ENCODE assay signal across 12 cellular contexts in genomic region chr9:80650964-80651555, GRCh38.
DNase-seq lines count a peak whose midpoint lies in the region; ATAC-seq and TF ChIP-seq lines count a peak whose summit lies in the region.
"Had no signal": no experiment of that assay in that cellular context is flagged by ENCODE, and none has a peak within 500 bp of the region (broad histone marks: within the 10 kb centered on the region; RNA-seq: fewer than 3 reads in every experiment).

No MANE protein-coding gene starts in this region.

- 0 out of 2 replicates have a peak overlapping the region, but pooled peaks have one; percentile 59 for H2AFZ ChIP-seq in GM23338

- H4K20me1 ChIP-seq in GM23338 (replicated peaks; ENCODE audit: insufficient read depth): no peaks in the 10 kb centered on the region

- DNase-seq in GM23338 (ENCODE audit: low spot score) (no peak), astrocyte of the spinal cord (ENCODE audit: low read depth, low spot score) (peak; percentile 82), heart left ventricle (no peak), sigmoid colon (no peak), T-cell (no peak), KBM-7 (no peak)
- DNase-seq: activated naive CD4-positive, alpha-beta T cell treated with Interleukin-2 at 50 U/mL for 16 hours; Peyer's patch; stomach; T1000 had no signal

- 0 out of 2 replicates have a peak, but pooled peaks cover 3% of the 10 kb centered on the region for H3K9me2 ChIP-seq in GM23338 (ENCODE audit: insufficient read depth)

- H3K4me1 ChIP-seq in GM23338 (ENCODE audit: insufficient read depth) (no peaks in the 10 kb centered on the region; the same call in 1 of the 2 replicates), heart left ventricle (peaks cover 0 to 14% (median 0%) of the 10 kb centered on the region in 12 donors), sigmoid colon (peaks cover 0 to 40% (median 25%) of the 10 kb centered on the region in 4 donors)
- H3K4me1 ChIP-seq: Peyer's patch, stomach had no signal

- H3K4me3 Mint-ChIP-seq in GM23338 (no peak overlapping the region), T-cell (no peak overlapping the region)

- in situ Hi-C loops in astrocyte of the spinal cord (cut with HindIII; ENCODE audit: low sequenced_read_pairs) (no loop called here), KBM-7 (cut with MboI; ENCODE audit: low pct_unique_long_range_greater_than_20kb, low sequenced_read_pairs) (no loop called here)

- H3K27me3 ChIP-seq in GM23338 (ENCODE audit: insufficient read depth) (no peaks in the 10 kb centered on the region), heart left ventricle (no peaks in the 10 kb centered on the region), sigmoid colon (no peaks in the 10 kb centered on the region)
- H3K27me3 ChIP-seq: Peyer's patch, stomach had no signal

- CTCF ChIA-PET in T-cell (lab: Charles Lee): no interaction called here

- H3K79me2 ChIP-seq in GM23338 (replicated peaks; ENCODE audit: insufficient read depth): no peaks in the 10 kb centered on the region

- H3K4me1 Mint-ChIP-seq in GM23338 (peaks cover 4% of the 10 kb centered on the region; the same call in 2 of the 3 replicates), T-cell (no peaks in the 10 kb centered on the region)

- POLR2A ChIA-PET in T-cell (lab: Charles Lee): no interaction called here

- TF ChIP-seq POLR2A in heart left ventricle (IDR thresholded peaks at IDR 0.05) (no peak), sigmoid colon (IDR thresholded peaks at IDR 0.05) (no peak)

- no peak overlapping the region for H3K27ac Mint-ChIP-seq in GM23338
- no peak overlapping the region for H3K27ac Mint-ChIP-seq in T-cell

- TF ChIP-seq EP300 in sigmoid colon (IDR thresholded peaks at IDR 0.05): no peak

- H3K4me2 ChIP-seq in GM23338: no peak overlapping the region

- H3K27ac ChIP-seq in GM23338 (ENCODE audit: low read depth): no peak overlapping the region
- H3K27ac ChIP-seq in heart left ventricle: peak overlapping the region in 6 of 12 donors; percentile 34 to 62 (median 50)
- peak overlapping the region in 3 of 4 donors; percentile 38 to 60 (median 59) for H3K27ac ChIP-seq in sigmoid colon
- H3K27ac ChIP-seq: Peyer's patch had no signal

- no peak for TF ChIP-seq CTCF in GM23338 (conservative IDR thresholded peaks at IDR 0.05; ENCODE audit: low read depth in 2 of 2)
- no peak for TF ChIP-seq CTCF in astrocyte of the spinal cord (IDR thresholded peaks at IDR 0.05; ENCODE audit: low read depth, low read length)
- TF ChIP-seq CTCF in heart left ventricle (IDR thresholded peaks at IDR 0.05): no peak
- TF ChIP-seq CTCF in sigmoid colon (IDR thresholded peaks at IDR 0.05): no peak

- peaks cover 9% of the 10 kb centered on the region; the same call in 2 of the 3 replicates for H3K9me3 Mint-ChIP-seq in GM23338
- H3K9me3 Mint-ChIP-seq in T-cell: peaks cover 2 to 4% (median 3%) of the 10 kb centered on the region in 3 donors

- H3K27me3 Mint-ChIP-seq in GM23338 (ENCODE audit: insufficient read depth, low read depth, poor library complexity): no peaks in the 10 kb centered on the region
- no peaks in the 10 kb centered on the region for H3K27me3 Mint-ChIP-seq in T-cell

- H3K36me3 ChIP-seq in GM23338 (ENCODE audit: insufficient read depth) (no peaks in the 10 kb centered on the region), heart left ventricle (no peaks in the 10 kb centered on the region), sigmoid colon (no peaks in the 10 kb centered on the region)
- H3K36me3 ChIP-seq: Peyer's patch, stomach had no signal

- H3K36me3 Mint-ChIP-seq in GM23338 (ENCODE audit: low read depth): peaks cover 4% of the 10 kb centered on the region; the same call in 1 of the 3 replicates
- H3K36me3 Mint-ChIP-seq in T-cell: no peaks in the 10 kb centered on the region

- H3K4me3 ChIP-seq in GM23338 (no peak overlapping the region), astrocyte of the spinal cord (ENCODE audit: low read depth, low read length) (no peak overlapping the region), heart left ventricle (no peak overlapping the region), sigmoid colon (no peak overlapping the region)
- H3K4me3 ChIP-seq: Peyer's patch, stomach had no signal

- intact Hi-C loops in heart left ventricle (cut with DNase I): no loop called here
- intact Hi-C loops in sigmoid colon (cut with DNase I): no loop called here

- H3K9me3 ChIP-seq in heart left ventricle (peaks cover 0 to 12% (median 0%) of the 10 kb centered on the region in 12 donors), sigmoid colon (no peaks in the 10 kb centered on the region)
- H3K9me3 ChIP-seq: Peyer's patch had no signal

- no peak for ATAC-seq in GM23338
- ATAC-seq in heart left ventricle: peak; percentile 61 to 89 (median 76)
- no peak for ATAC-seq in T-cell (replicated peaks in 1 of 4)
- ATAC-seq in HG03439 (IDR thresholded peaks at IDR 0.05; ENCODE audit: unreplicated experiment): no peak
- no peak for ATAC-seq in GM19035 (IDR thresholded peaks at IDR 0.05; ENCODE audit: unreplicated experiment)

- no peaks in the 10 kb centered on the region for H3F3A ChIP-seq in GM23338 (replicated peaks; ENCODE audit: low read depth)

- 54 to 68% (median 64%) methylated on average over 5 of the region's 5 CpGs for WGBS in heart left ventricle, 4 donors
- 68 to 74% methylated on average over 5 of the region's 5 CpGs for WGBS in sigmoid colon, 2 donors

TF ChIP-seq in GM23338, 12 proteins besides CTCF, POLR2A, EP300 and RAD21:
- TF ChIP-seq CREB1 (CRISPR knock-in tag; IDR thresholded peaks at IDR 0.05; ENCODE audit: low read depth) (no peak), JUNB (IDR thresholded peaks at IDR 0.05; ENCODE audit: unreplicated experiment) (no peak), ZNF114 (CRISPR knock-in tag; IDR thresholded peaks at IDR 0.05) (no peak), ZNF331 (CRISPR knock-in tag; IDR thresholded peaks at IDR 0.05; ENCODE audit: low read depth) (no peak)

Comparison
In these comparisons a context has a peak if more than half of its experiments do, and no peak if none do; other contexts are left out.
1. ATAC-seq: peak in heart left ventricle (4 of 4); none in GM23338 (single experiment), T-cell (0 of 4), HG03439 (single experiment) and GM19035 (single experiment).